29 cellular contexts compared by ENCODE assay signal in genomic region chr11:57370251-57370650, GRCh38. TPM values are rescaled to one million over a fixed set of nuclear protein-coding genes. Genes with fewer than 3 reads are reported as not detected.
DNase-seq lines count a peak whose midpoint lies in the region; ATAC-seq, FAIRE-seq and TF ChIP-seq lines count a peak whose summit lies in the region.
"Had no signal": no experiment of that assay in that cellular context is flagged by ENCODE, and none has a peak within 500 bp of the region (broad histone marks: within the 10 kb centered on the region; RNA-seq: fewer than 3 reads in every experiment).

No MANE protein-coding gene starts in this region.

- ATAC-seq in HG02610 (IDR thresholded peaks at IDR 0.05; ENCODE audit: unreplicated experiment) = no peak
- ATAC-seq: activated CD8-positive, alpha-beta memory T cell treated with anti-CD3 and anti-CD28 coated beads, Interleukin-2, amount 10 ng/mL, durations not matched to agents 7 days and 5 days; K562; left lobe of liver; natural killer cell had no signal

- H3K4me1 Mint-ChIP-seq in astrocyte (ENCODE audit: low read depth, unreplicated experiment) = no peaks in the 10 kb centered on the region
- H3K4me1 Mint-ChIP-seq in type B pancreatic cell (ENCODE audit: unreplicated experiment) = no peaks in the 10 kb centered on the region
- H3K4me1 Mint-ChIP-seq: activated CD4-positive, alpha-beta T cell treated with anti-CD3 and anti-CD28 coated beads, Interleukin-2, amount 10 ng/mL, durations not matched to agents 24 days and 14 days; activated CD8-positive, alpha-beta memory T cell treated with anti-CD3 and anti-CD28 coated beads, Interleukin-2, amount 10 ng/mL, durations not matched to agents 7 days and 5 days; activated naive CD4-positive, alpha-beta T cell treated with anti-CD3 and anti-CD28 coated beads, Interleukin-2, amount 10 ng/mL, durations not matched to agents 7 days and 5 days; natural killer cell had no signal

- H4K20me1 ChIP-seq in astrocyte (ENCODE audit: insufficient read depth, low read length) = no peaks in the 10 kb centered on the region
- H4K20me1 ChIP-seq: BLaER1 treated with 17β-estradiol and CSF1 and Interleukin-3, amounts not matched to agents 10 nM and 100 nM had no signal

- H3K4me3 Mint-ChIP-seq in astrocyte (ENCODE audit: unreplicated experiment) = no peak overlapping the region
- no peak overlapping the region for H3K4me3 Mint-ChIP-seq in type B pancreatic cell
- H3K4me3 Mint-ChIP-seq: activated CD4-positive, alpha-beta T cell treated with anti-CD3 and anti-CD28 coated beads, Interleukin-2, amount 10 ng/mL, durations not matched to agents 24 days and 14 days; activated CD8-positive, alpha-beta memory T cell treated with anti-CD3 and anti-CD28 coated beads, Interleukin-2, amount 10 ng/mL, durations not matched to agents 7 days and 5 days; activated naive CD4-positive, alpha-beta T cell treated with anti-CD3 and anti-CD28 coated beads, Interleukin-2, amount 10 ng/mL, durations not matched to agents 7 days and 5 days; natural killer cell had no signal

- peaks cover 4% of the 10 kb centered on the region for H3K27me3 ChIP-seq in astrocyte (ENCODE audit: insufficient read depth, low read length)
- H3K27me3 ChIP-seq: BLaER1 treated with 17β-estradiol and CSF1 and Interleukin-3, amounts not matched to agents 10 nM and 100 nM; right lobe of liver; uterus had no signal

- FAIRE-seq in astrocyte (lab: Jason Lieb, UNC) = no peak
- FAIRE-seq: G401.6, H54, K562 had no signal

- H2AFZ ChIP-seq in astrocyte (ENCODE audit: low read depth, low read length) = no peak overlapping the region
- H2AFZ ChIP-seq: parathyroid adenoma had no signal

- H3K4me2 ChIP-seq in astrocyte (ENCODE audit: low read length) = no peak overlapping the region

- DNase-seq in EH (ENCODE audit: low read depth) = peak; percentile 78
- DNase-seq in NCI-H524 (lab: John Stamatoyannopoulos, UW) = peak; percentile 67 to 84
- DNase-seq in astrocyte (ENCODE audit: low read depth) = peak; percentile 5
- DNase-seq in iris pigment epithelial cell (ENCODE audit: low read depth) = peak; percentile 68
- DNase-seq in NOMO-1 treated with DMSO at 0.1 percent for 48 hours (lab: John Stamatoyannopoulos, UW; ENCODE audit: unreplicated experiment) = no peak
- no peak for DNase-seq in activated CD4-positive, alpha-beta T cell treated with anti-CD3 and anti-CD28 coated beads, Interleukin-2, amount 50 U/mL, for 1 hour
- DNase-seq in type B pancreatic cell (ENCODE audit: extremely low spot score, unreplicated experiment) = no peak
- DNase-seq: activated CD4-positive, alpha-beta T cell treated with anti-CD3 and anti-CD28 coated beads, Interleukin-2, amount 10 ng/mL, durations not matched to agents 24 days and 14 days; activated CD8-positive, alpha-beta memory T cell treated with anti-CD3 and anti-CD28 coated beads, Interleukin-2, amount 10 ng/mL, durations not matched to agents 7 days and 5 days; activated naive CD4-positive, alpha-beta T cell treated with anti-CD3 and anti-CD28 coated beads, Interleukin-2, amount 10 ng/mL, durations not matched to agents 7 days and 5 days; aorta; effector memory CD4-positive, alpha-beta T cell; head of caudate nucleus; natural killer cell; NCI-H146; NCI-H748 treated with DMSO at 0.1 percent for 48 hours; right lobe of liver; uterus had no signal

- no peak overlapping the region for H3K9ac ChIP-seq in astrocyte (ENCODE audit: low read length)
- H3K9ac ChIP-seq: BLaER1 treated with 17β-estradiol and CSF1 and Interleukin-3, amounts not matched to agents 10 nM and 100 nM; parathyroid adenoma had no signal

- peaks cover 22% of the 10 kb centered on the region for H3K27me3 Mint-ChIP-seq in astrocyte (ENCODE audit: low read depth, unreplicated experiment)
- H3K27me3 Mint-ChIP-seq in type B pancreatic cell = peaks cover 13% of the 10 kb centered on the region
- H3K27me3 Mint-ChIP-seq: activated CD4-positive, alpha-beta T cell treated with anti-CD3 and anti-CD28 coated beads, Interleukin-2, amount 10 ng/mL, durations not matched to agents 24 days and 14 days; activated CD8-positive, alpha-beta memory T cell treated with anti-CD3 and anti-CD28 coated beads, Interleukin-2, amount 10 ng/mL, durations not matched to agents 7 days and 5 days had no signal

- no peak overlapping the region for H3K27ac ChIP-seq in astrocyte (ENCODE audit: low read depth, low read length)
- H3K27ac ChIP-seq: BLaER1 treated with 17β-estradiol and CSF1 and Interleukin-3, amounts not matched to agents 10 nM and 100 nM; parathyroid adenoma; right lobe of liver; uterus had no signal

- H3K36me3 Mint-ChIP-seq in astrocyte (ENCODE audit: low read depth, unreplicated experiment) = no peaks in the 10 kb centered on the region
- H3K36me3 Mint-ChIP-seq in type B pancreatic cell = no peaks in the 10 kb centered on the region
- H3K36me3 Mint-ChIP-seq: activated CD8-positive, alpha-beta memory T cell treated with anti-CD3 and anti-CD28 coated beads, Interleukin-2, amount 10 ng/mL, durations not matched to agents 7 days and 5 days; activated naive CD4-positive, alpha-beta T cell treated with anti-CD3 and anti-CD28 coated beads, Interleukin-2, amount 10 ng/mL, durations not matched to agents 7 days and 5 days; natural killer cell had no signal

- no peaks in the 10 kb centered on the region for H3K79me2 ChIP-seq in astrocyte (ENCODE audit: insufficient read depth, low read length)
- H3K79me2 ChIP-seq: parathyroid adenoma had no signal

- H3K36me3 ChIP-seq in astrocyte (ENCODE audit: insufficient read depth, low read length) = no peaks in the 10 kb centered on the region
- H3K36me3 ChIP-seq: BLaER1 treated with 17β-estradiol and CSF1 and Interleukin-3, amounts not matched to agents 10 nM and 100 nM; right lobe of liver; uterus had no signal

- no peak overlapping the region for H3K4me3 ChIP-seq in astrocyte (ENCODE audit: insufficient read depth, low read depth, low read length)
- H3K4me3 ChIP-seq: BLaER1 treated with 17β-estradiol and CSF1 and Interleukin-3, amounts not matched to agents 10 nM and 100 nM; K562; right lobe of liver; uterus had no signal

- H3K9me3 Mint-ChIP-seq in astrocyte (ENCODE audit: unreplicated experiment) = peaks cover 1% of the 10 kb centered on the region
- no peaks in the 10 kb centered on the region for H3K9me3 Mint-ChIP-seq in type B pancreatic cell
- H3K9me3 Mint-ChIP-seq: activated CD4-positive, alpha-beta T cell treated with anti-CD3 and anti-CD28 coated beads, Interleukin-2, amount 10 ng/mL, durations not matched to agents 24 days and 14 days; activated naive CD4-positive, alpha-beta T cell treated with anti-CD3 and anti-CD28 coated beads, Interleukin-2, amount 10 ng/mL, durations not matched to agents 7 days and 5 days; natural killer cell had no signal

- no peak overlapping the region for H3K27ac Mint-ChIP-seq in astrocyte (ENCODE audit: unreplicated experiment)
- H3K27ac Mint-ChIP-seq in type B pancreatic cell = no peak overlapping the region
- H3K27ac Mint-ChIP-seq: activated CD4-positive, alpha-beta T cell treated with anti-CD3 and anti-CD28 coated beads, Interleukin-2, amount 10 ng/mL, durations not matched to agents 24 days and 14 days; activated CD8-positive, alpha-beta memory T cell treated with anti-CD3 and anti-CD28 coated beads, Interleukin-2, amount 10 ng/mL, durations not matched to agents 7 days and 5 days; activated naive CD4-positive, alpha-beta T cell treated with anti-CD3 and anti-CD28 coated beads, Interleukin-2, amount 10 ng/mL, durations not matched to agents 7 days and 5 days; natural killer cell had no signal

- no peak for TF ChIP-seq CTCF in astrocyte (IDR thresholded peaks at IDR 0.05; ENCODE audit: insufficient read depth, low read depth, low read length)
- no peak for TF ChIP-seq CTCF in type B pancreatic cell (conservative IDR thresholded peaks at IDR 0.05)

- H3K4me1 ChIP-seq in astrocyte (ENCODE audit: insufficient read depth, low read length) = peaks cover 4% of the 10 kb centered on the region
- H3K4me1 ChIP-seq: parathyroid adenoma, right lobe of liver, uterus had no signal

- H3K9me3 ChIP-seq in astrocyte (ENCODE audit: insufficient read depth, low read depth, low read length) = no peaks in the 10 kb centered on the region
- H3K9me3 ChIP-seq: right lobe of liver, uterus had no signal

RNA-seq across cellular contexts. Expression of gene PRG3, which starts 10.7 kb away (rescaled TPM):
- total RNA-seq in astrocyte (not detected in 2 replicates), type B pancreatic cell (ENCODE audit: low replicate concordance) (not detected in 2 replicates)
- total RNA-seq: A673; activated CD4-positive, alpha-beta T cell treated with anti-CD3 and anti-CD28 coated beads, Interleukin-2, amount 10 ng/mL, durations not matched to agents 24 days and 14 days; activated CD8-positive, alpha-beta memory T cell treated with anti-CD3 and anti-CD28 coated beads, Interleukin-2, amount 10 ng/mL, durations not matched to agents 7 days and 5 days; aorta; cerebellum; fibroblast of lung; left lobe of liver; natural killer cell; OCI-LY7; right lobe of liver; uterus had no signal

RNA-seq across cellular contexts. Expression of gene PRG2, which starts 20.2 kb away (rescaled TPM):
- total RNA-seq in astrocyte = not detected in 2 replicates
- total RNA-seq in type B pancreatic cell (ENCODE audit: low replicate concordance) = not detected in 2 replicates
- total RNA-seq: A673, fibroblast of lung had no signal

RNA-seq across cellular contexts. Expression of gene P2RX3, which starts 32.1 kb away (rescaled TPM):
- not detected in 2 replicates for total RNA-seq in astrocyte
- total RNA-seq in type B pancreatic cell (ENCODE audit: low replicate concordance) = 0.52 and 4.0 TPM in 2 replicates
- total RNA-seq: A673; activated CD4-positive, alpha-beta T cell treated with anti-CD3 and anti-CD28 coated beads, Interleukin-2, amount 10 ng/mL, durations not matched to agents 24 days and 14 days; activated CD8-positive, alpha-beta memory T cell treated with anti-CD3 and anti-CD28 coated beads, Interleukin-2, amount 10 ng/mL, durations not matched to agents 7 days and 5 days; aorta; cerebellum; fibroblast of lung; K562; natural killer cell; OCI-LY7 had no signal

RNA-seq across cellular contexts. Expression of gene SSRP1, which starts 34.6 kb away (rescaled TPM):
- total RNA-seq in astrocyte = 76.9 and 79.5 TPM in 2 replicates
- 108 and 164 TPM in 2 replicates for total RNA-seq in type B pancreatic cell (ENCODE audit: low replicate concordance)

RNA-seq across cellular contexts. Expression of gene TNKS1BP1, which starts 45.5 kb away (rescaled TPM):
- total RNA-seq in astrocyte (149 and 161 TPM in 2 replicates), type B pancreatic cell (ENCODE audit: low replicate concordance) (122 and 166 TPM in 2 replicates)

Comparison
In these comparisons a context has a peak if more than half of its experiments do, and no peak if none do; other contexts are left out.
1. DNase-seq: peak in EH (single experiment), NCI-H524 (2 of 2), astrocyte (single experiment) and iris pigment epithelial cell (single experiment); none in NOMO-1 treated with DMSO at 0.1 percent for 48 hours (single experiment), activated CD4-positive, alpha-beta T cell treated with anti-CD3 and anti-CD28 coated beads, Interleukin-2, amount 50 U/mL, for 1 hour (single experiment) and type B pancreatic cell (single experiment).